In the genomic region with DNA sequence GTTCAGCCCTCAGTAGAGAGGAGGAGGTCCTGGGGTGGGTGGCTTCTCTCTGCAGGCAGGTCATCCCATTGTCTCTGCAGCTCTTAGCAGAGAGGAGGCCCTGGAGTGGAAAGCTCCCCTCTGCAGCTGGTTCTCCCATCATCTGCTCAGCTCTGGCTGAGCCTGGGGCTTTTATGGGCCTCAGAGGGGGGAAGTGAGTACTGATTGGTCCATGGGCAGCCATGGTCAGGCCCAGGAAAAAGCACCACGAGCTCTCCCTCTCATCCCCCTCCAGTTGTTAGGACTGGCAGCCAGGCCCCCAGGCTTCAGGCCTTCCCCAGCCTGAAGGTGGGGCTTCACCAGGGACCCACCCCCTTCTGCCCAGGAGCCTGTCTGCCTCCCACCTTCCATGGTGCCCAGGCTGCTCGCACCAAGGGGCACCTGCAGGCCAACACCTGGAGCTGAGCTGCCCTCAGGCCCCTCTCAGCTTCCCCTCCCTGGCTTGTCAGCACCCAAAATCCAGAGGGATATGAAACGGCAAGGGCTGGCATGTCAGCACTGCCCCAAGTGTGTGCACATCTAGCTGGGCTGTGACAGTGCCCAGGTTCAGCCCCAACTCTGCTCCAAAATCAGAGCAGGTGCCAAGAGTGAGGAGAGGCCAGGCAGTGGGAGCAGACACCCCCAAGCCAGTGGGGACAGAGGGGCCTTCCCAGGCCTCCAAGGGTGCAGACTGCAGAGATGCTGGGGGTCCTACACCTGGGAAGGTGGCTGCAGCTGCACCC, we compare ENCODE assay signal across 23 cellular contexts.
A peak's percentile ranks its signal among the peaks of the same experiment; 100 is the strongest.
DNase-seq lines count a peak whose midpoint lies in the region; ATAC-seq, FAIRE-seq and TF ChIP-seq lines count a peak whose summit lies in the region.
"Had no signal": no experiment of that assay in that cellular context is flagged by ENCODE, and none has a peak within 500 bp of the region (broad histone marks: within the 10 kb centered on the region; RNA-seq: fewer than 3 reads in every experiment).

No MANE protein-coding gene starts in this region.

- no peak overlapping the region for H2BK15ac ChIP-seq in neuronal stem cell (ENCODE audit: low read length)

- no peaks in the 10 kb centered on the region for H3K27me3 ChIP-seq in neuronal stem cell (ENCODE audit: control insufficient read depth in 3 of 3, insufficient read depth in 3 of 3, low read depth in 1 of 3, low read length in 3 of 3)
- H3K27me3 ChIP-seq in esophagus muscularis mucosa: peaks cover 0 to 67% (median 0%) of the 10 kb centered on the region in 4 donors
- H3K27me3 ChIP-seq: BE2C had no signal

- no peak for TF ChIP-seq EP300 in esophagus muscularis mucosa (IDR thresholded peaks at IDR 0.05)

- peak overlapping the region; percentile 53 for H2AK5ac ChIP-seq in neuronal stem cell (ENCODE audit: low read depth, low read length)

- H4K8ac ChIP-seq in neuronal stem cell (ENCODE audit: low read depth, low read length): no peak overlapping the region

- H3K4me1 ChIP-seq in neuronal stem cell (ENCODE audit: control insufficient read depth in 2 of 2, insufficient read depth in 1 of 2, low read depth in 1 of 2, low read length in 2 of 2) (peaks cover 0 to 6% of the 10 kb centered on the region in 2 donors), esophagus muscularis mucosa (no peaks in the 10 kb centered on the region)
- H3K4me1 ChIP-seq: A549, BE2C had no signal

- no peak overlapping the region for H2BK12ac ChIP-seq in neuronal stem cell (ENCODE audit: low read length)

- no peaks in the 10 kb centered on the region for H3K79me1 ChIP-seq in neuronal stem cell (ENCODE audit: low read depth, low read length)

- H3K23ac ChIP-seq in neuronal stem cell (ENCODE audit: low read depth, low read length, poor library complexity): no peak overlapping the region

- no peak overlapping the region for H3K4ac ChIP-seq in neuronal stem cell (ENCODE audit: low read length)

- H3K27ac ChIP-seq in neuronal stem cell (replicated peaks; ENCODE audit: low read length): no peak overlapping the region
- H3K27ac ChIP-seq in esophagus muscularis mucosa (replicated peaks in 1 of 4): no peak overlapping the region
- H3K27ac ChIP-seq: A549 had no signal

- no peak for TF ChIP-seq POLR2A in esophagus muscularis mucosa (IDR thresholded peaks at IDR 0.05; ENCODE audit: low read depth)

- H3K9me3 ChIP-seq in neuronal stem cell (replicated peaks in 1 of 2; ENCODE audit: control insufficient read depth in 2 of 2, insufficient read depth in 1 of 2, low read depth in 1 of 2, low read length in 2 of 2) (peaks cover 0 to 2% of the 10 kb centered on the region in 2 donors), esophagus muscularis mucosa (no peaks in the 10 kb centered on the region)
- H3K9me3 ChIP-seq: A549, BE2C had no signal

- H2BK5ac ChIP-seq in neuronal stem cell (ENCODE audit: low read length): no peak overlapping the region

- peak overlapping the region; percentile 81 for H3K18ac ChIP-seq in neuronal stem cell (ENCODE audit: low read length)

- H4K91ac ChIP-seq in neuronal stem cell (ENCODE audit: low read depth, low read length, poor library complexity): no peak overlapping the region

- no peak for TF ChIP-seq CTCF in esophagus muscularis mucosa (IDR thresholded peaks at IDR 0.05)

- no peak overlapping the region for H3K9ac ChIP-seq in neuronal stem cell (ENCODE audit: low read depth, low read length, poor library complexity)

- WGBS in neuronal stem cell (ENCODE audit: extremely low coverage in 2 of 2, insufficient read length in 2 of 2, insufficient replicate concordance in 1 of 2), 2 donors: no CpG with 5 or more reads among the region's 3 CpGs
- WGBS in esophagus muscularis mucosa: no CpG with 5 or more reads among the region's 3 CpGs

- peak overlapping the region; percentile 36 for H2BK120ac ChIP-seq in neuronal stem cell (ENCODE audit: low read depth, low read length)

- H2AFZ ChIP-seq in neuronal stem cell (ENCODE audit: low read length): no peak overlapping the region

- DNase-seq in cardiac septum (ENCODE audit: low spot score) (peak; percentile 26), Right ventricle myocardium superior (no peak), ecto neural progenitor cell (ENCODE audit: low spot score) (peak; percentile 51), neuronal stem cell (ENCODE audit: low spot score) (no peak), RCC 7860 (ENCODE audit: low spot score) (no peak), esophagus muscularis mucosa (ENCODE audit: extremely low spot score) (no peak)
- DNase-seq: BE2C; CD4-positive, CD25-positive, alpha-beta regulatory T cell; DMS 273 treated with DMSO at 0.1 percent for 48 hours; DMS79 treated with DMSO at 0.1 percent for 48 hours; GOT3; NCI-H1105; NCI-H146; NCI-H2081; NCI-H2171; NCI-H524; NCI-H774; NK-92 treated with Interleukin-12 subunit alpha and Interleukin-12 subunit beta, amount 100 ng/mL, for 24 hours had no signal

- H3K14ac ChIP-seq in neuronal stem cell (ENCODE audit: low read length): no peak overlapping the region

- no peaks in the 10 kb centered on the region for H3K36me3 ChIP-seq in neuronal stem cell (replicated peaks in 1 of 2; ENCODE audit: control insufficient read depth in 2 of 2, insufficient read depth in 2 of 2, low read length in 2 of 2)
- no peaks in the 10 kb centered on the region for H3K36me3 ChIP-seq in esophagus muscularis mucosa
- H3K36me3 ChIP-seq: BE2C had no signal

- ATAC-seq in Right ventricle myocardium superior (ENCODE audit: poor library complexity): no peak
- ATAC-seq in GM18873 (IDR thresholded peaks at IDR 0.05; ENCODE audit: low FRiP score, unreplicated experiment): no peak
- ATAC-seq: A549, GM12878, Panc1, Right ventricle myocardium inferior had no signal

- intact Hi-C loops in cardiac septum (cut with DNase I): no loop called here
- intact Hi-C loops in Right ventricle myocardium superior (cut with DNase I): no loop called here
- intact Hi-C loops in esophagus muscularis mucosa (cut with DNase I): no loop called here

- FAIRE-seq in RCC 7860 (lab: Jason Lieb, UNC): no peak
- FAIRE-seq: A549, GM12878 had no signal

- H3K4me2 ChIP-seq in neuronal stem cell (ENCODE audit: insufficient read depth, low read length, poor library complexity, severe bottlenecking): no peak overlapping the region
- H3K4me2 ChIP-seq: A549 had no signal

- H3K4me3 ChIP-seq in neuronal stem cell (ENCODE audit: low read length in 2 of 2): no peak overlapping the region
- no peak overlapping the region for H3K4me3 ChIP-seq in esophagus muscularis mucosa
- H3K4me3 ChIP-seq: A549, GM12878 had no signal

Comparison
In these comparisons a context has a peak if more than half of its experiments do, and no peak if none do; other contexts are left out.
1. DNase-seq: peak in cardiac septum (single experiment) and ecto neural progenitor cell (single experiment); none in Right ventricle myocardium superior (single experiment), neuronal stem cell (single experiment), RCC 7860 (single experiment) and esophagus muscularis mucosa (single experiment).